15 cellular contexts compared by ENCODE assay signal in the genomic region with DNA sequence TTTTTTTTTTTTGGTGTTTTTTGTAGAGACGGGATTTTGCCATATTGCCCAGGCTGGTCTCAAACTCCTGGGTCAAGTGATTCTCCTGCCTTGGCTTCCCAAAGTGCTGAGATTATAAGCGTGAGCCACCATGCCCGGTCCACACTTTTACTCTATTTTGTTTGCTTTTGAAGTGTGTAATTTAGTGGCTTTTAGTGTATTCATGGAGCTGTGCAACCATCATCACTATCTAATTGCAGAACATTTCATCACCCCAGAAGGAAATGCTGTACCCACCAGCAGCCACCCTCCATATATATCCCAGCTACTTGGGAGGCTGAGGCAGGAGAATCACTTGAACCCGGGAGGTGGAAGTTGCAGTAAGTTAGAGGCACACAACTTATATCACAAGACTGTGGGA.
A peak's percentile ranks its signal among the peaks of the same experiment; 100 is the strongest.
DNase-seq lines count a peak whose midpoint lies in the region; ATAC-seq and TF ChIP-seq lines count a peak whose summit lies in the region.
"Had no signal": no experiment of that assay in that cellular context is flagged by ENCODE, and none has a peak within 500 bp of the region (broad histone marks: within the 10 kb centered on the region; RNA-seq: fewer than 3 reads in every experiment).

No MANE protein-coding gene starts in this region.

- no peak for TF ChIP-seq RAD21 in HCT116 (IDR thresholded peaks at IDR 0.05; ENCODE audit: low read depth)

- H4K20me1 ChIP-seq in HCT116 (ENCODE audit: insufficient read depth) = no peaks in the 10 kb centered on the region
- H4K20me1 ChIP-seq: BLaER1 treated with 17β-estradiol and CSF1 and Interleukin-3, amounts not matched to agents 10 nM and 100 nM had no signal

- POLR2A ChIA-PET in HCT116 (lab: Charles Lee) = interaction anchor here (0.9 to 1.3 kb wide), 3 partner anchors 8 to 30 kb away, joined by 3 to 4 read pairs (median 4); no protein-coding TSS in a partner anchor

- no peak overlapping the region for H3K4me2 ChIP-seq in HCT116 (ENCODE audit: low read length)
- H3K4me2 ChIP-seq: BLaER1 treated with 17β-estradiol and CSF1 and Interleukin-3, amounts not matched to agents 10 nM and 100 nM had no signal

- no peaks in the 10 kb centered on the region for H3K9me2 ChIP-seq in HCT116 (ENCODE audit: insufficient read depth)

- no peak overlapping the region for H3K9ac ChIP-seq in HCT116 (ENCODE audit: low read length)
- H3K9ac ChIP-seq: BLaER1 treated with 17β-estradiol and CSF1 and Interleukin-3, amounts not matched to agents 10 nM and 100 nM had no signal

- H3K9me3 ChIP-seq in HCT116 (ENCODE audit: control insufficient read depth in 1 of 2, insufficient read depth in 1 of 2, low read depth in 1 of 2, low read length in 2 of 2) (peaks cover 0 to under 1% of the 10 kb centered on the region in 2 experiments; a peak in 1 of 4 replicates), right atrium auricular region (no peaks in the 10 kb centered on the region)

- RAD21 ChIA-PET in HCT116 (lab: Charles Lee; ENCODE audit: low non-redundant PET in 1 of 2, low total read pairs in 2 of 2, uncharacterized antibody in 2 of 2, unreplicated experiment in 2 of 2) = no interaction called here

- BruUV-seq in HCT116 (replicated peaks; lab: Mats Ljungman, UMichigan) = no TSS peak

- TF ChIP-seq POLR2A in HCT116 (IDR thresholded peaks at IDR 0.05; ENCODE audit: borderline replicate concordance, extremely low read depth, insufficient read depth, insufficient read length) = no peak

- no peaks in the 10 kb centered on the region for H3K27me3 ChIP-seq in HCT116 (ENCODE audit: insufficient read depth, low read length)
- no peaks in the 10 kb centered on the region for H3K27me3 ChIP-seq in right atrium auricular region
- H3K27me3 ChIP-seq: BLaER1 treated with 17β-estradiol and CSF1 and Interleukin-3, amounts not matched to agents 10 nM and 100 nM had no signal

- no peak for ATAC-seq in HCT116
- ATAC-seq in left lobe of liver = no peak
- ATAC-seq: CD8-positive, alpha-beta T cell had no signal

- H3K4me1 ChIP-seq in HCT116 (ENCODE audit: control insufficient read depth in 1 of 2, insufficient read depth in 2 of 2, low read length in 2 of 2) (peaks cover 26 to 42% of the 10 kb centered on the region in 2 experiments), right atrium auricular region (no peaks in the 10 kb centered on the region)

- no peak for TF ChIP-seq CTCF in HCT116 (IDR thresholded peaks at IDR 0.05 in 2 of 3, conservative IDR thresholded peaks at IDR 0.05 in 1 of 3; ENCODE audit: borderline replicate concordance in 1 of 3, insufficient read depth in 1 of 3, low read depth in 2 of 3, low read length in 2 of 3)
- no peak for TF ChIP-seq CTCF in right atrium auricular region (IDR thresholded peaks at IDR 0.05)

- CTCF ChIA-PET in HCT116 (lab: Charles Lee) = interaction anchor here (1.0 kb wide), 1 partner anchor 187 kb away, joined by 3 read pairs; no protein-coding TSS in a partner anchor

- H3K4me3 ChIP-seq in HCT116 (replicated peaks in 1 of 2; ENCODE audit: low read depth in 1 of 2, low read length in 2 of 2) = no peak overlapping the region
- H3K4me3 ChIP-seq in right atrium auricular region = no peak overlapping the region
- H3K4me3 ChIP-seq: BLaER1 treated with 17β-estradiol and CSF1 and Interleukin-3, amounts not matched to agents 10 nM and 100 nM had no signal

- H3K79me2 ChIP-seq in HCT116 (ENCODE audit: insufficient read depth, low read length) = no peaks in the 10 kb centered on the region

- no peaks in the 10 kb centered on the region for H3K36me3 ChIP-seq in HCT116 (ENCODE audit: control insufficient read depth in 1 of 2, insufficient read depth in 2 of 2, low read length in 2 of 2)
- no peaks in the 10 kb centered on the region for H3K36me3 ChIP-seq in right atrium auricular region
- H3K36me3 ChIP-seq: BLaER1 treated with 17β-estradiol and CSF1 and Interleukin-3, amounts not matched to agents 10 nM and 100 nM had no signal

- no peak overlapping the region for H2AFZ ChIP-seq in HCT116 (ENCODE audit: low read depth, low read length, poor library complexity, severe bottlenecking)

- H3K27ac ChIP-seq in HCT116 (ENCODE audit: low read depth, low read length) = no peak overlapping the region
- no peak overlapping the region for H3K27ac ChIP-seq in right atrium auricular region
- H3K27ac ChIP-seq: BLaER1 treated with 17β-estradiol and CSF1 and Interleukin-3, amounts not matched to agents 10 nM and 100 nM; C4-2B had no signal

- intact Hi-C loops in HCT116 (cut with micrococcal nuclease) = no loop called here

- DNase-seq in HCT116 (ENCODE audit: low read depth, low spot score) (no peak), SW480 (ENCODE audit: low spot score) (peak; percentile 40), right atrium auricular region (ENCODE audit: low spot score) (no peak), NCI-H82 treated with DMSO at 0.1 percent for 48 hours (lab: John Stamatoyannopoulos, UW; ENCODE audit: unreplicated experiment) (no peak), left lobe of liver (ENCODE audit: low spot score) (no peak)
- DNase-seq: 8988T; AML-193; Caco-2; Calu3; CD4-positive, alpha-beta T cell; CD8-positive, alpha-beta T cell; DMS79 treated with DMSO at 0.1 percent for 48 hours; GF-D8 had no signal

TF ChIP-seq in HCT116, 20 proteins besides CTCF, POLR2A, EP300 and RAD21:
- TF ChIP-seq FOSL1 (IDR thresholded peaks at IDR 0.05; ENCODE audit: low read depth) = no peak
- TF ChIP-seq POLR2AphosphoS5 (IDR thresholded peaks at IDR 0.05; ENCODE audit: low read depth, low read length) = peak; percentile 41; the same call in 1 of the 2 replicates
- TF ChIP-seq ZFX (IDR thresholded peaks at IDR 0.05) = no peak
- TF ChIP-seq SIN3A (IDR thresholded peaks at IDR 0.05; ENCODE audit: low read depth) = no peak
TF ChIP-seq in HCT116: peak in this region for 1.
